8 cellular contexts compared by ENCODE assay signal in genomic region chr1:13749543-13750307, GRCh38. TPM values are rescaled to one million over a fixed set of nuclear protein-coding genes. Genes with fewer than 3 reads are reported as not detected.
DNase-seq lines count a peak whose midpoint lies in the region; ATAC-seq and TF ChIP-seq lines count a peak whose summit lies in the region.

No MANE protein-coding gene starts in this region.

- TF ChIP-seq EP300 in SK-N-SH (IDR thresholded peaks at IDR 0.05; ENCODE audit: borderline replicate concordance in 1 of 2, low read depth in 1 of 2, low read length in 1 of 2), result no peak

- H2AFZ ChIP-seq in SK-N-SH (ENCODE audit: low read depth), result no peak overlapping the region

- no peaks in the 10 kb centered on the region for H3K9me2 ChIP-seq in SK-N-SH

- under 1% methylated on average over 25 of the region's 81 CpGs for WGBS in SK-N-SH (ENCODE audit: low lambda C conversion rate)

- H3K27me3 ChIP-seq in SK-N-SH (ENCODE audit: insufficient read depth) (no peaks in the 10 kb centered on the region), kidney epithelial cell (ENCODE audit: control insufficient read depth, insufficient read depth, low read length) (no peaks in the 10 kb centered on the region)

- peak overlapping the region; percentile 90 for H3K9ac ChIP-seq in SK-N-SH

- H3K27me3 Mint-ChIP-seq in brain, result peaks cover 6% of the 10 kb centered on the region

- CTCF ChIA-PET in SK-N-SH (lab: Yijun Ruan, JAX), result interaction anchor here (0.7 to 1.4 kb wide), 4 partner anchors 9 to 676 kb away, joined by 3 to 4 read pairs (median 4); no protein-coding TSS in a partner anchor

- peak overlapping the region; percentile 86 for H3K4me2 ChIP-seq in SK-N-SH

- peak overlapping the region; percentile 89 to 98 for H3K4me3 ChIP-seq in SK-N-SH (ENCODE audit: low read depth in 2 of 2, low read length in 1 of 2)
- peak overlapping the region; percentile 90 for H3K4me3 ChIP-seq in kidney epithelial cell (ENCODE audit: low read depth, low read length)

- peak overlapping the region; percentile 94 to 100 (median 99) for H3K4me3 Mint-ChIP-seq in brain

- H3K36me3 ChIP-seq in SK-N-SH (replicated peaks in 1 of 2; ENCODE audit: control insufficient read depth in 1 of 2, insufficient read depth in 2 of 2, low read length in 1 of 2) (peaks cover 0 to 5% of the 10 kb centered on the region in 2 experiments), kidney epithelial cell (ENCODE audit: control insufficient read depth, insufficient read depth, low read length) (no peaks in the 10 kb centered on the region)

- peak; percentile 18 for ATAC-seq in GM19025 (IDR thresholded peaks at IDR 0.05; ENCODE audit: low read depth, unreplicated experiment)
- peak; percentile 11 for ATAC-seq in HG03342 (IDR thresholded peaks at IDR 0.05; ENCODE audit: unreplicated experiment)

- H3F3A ChIP-seq in SK-N-SH (replicated peaks; ENCODE audit: insufficient read depth), result peaks cover 9% of the 10 kb centered on the region

- peaks cover 60% of the 10 kb centered on the region for H3K4me1 Mint-ChIP-seq in brain

- H3K36me3 Mint-ChIP-seq in brain, result peaks cover 11% of the 10 kb centered on the region

- H4K20me1 ChIP-seq in SK-N-SH (ENCODE audit: insufficient read depth), result peaks cover 47% of the 10 kb centered on the region

- TF ChIP-seq CTCF in SK-N-SH (IDR thresholded peaks at IDR 0.05) (no peak), brain (conservative IDR thresholded peaks at IDR 0.05) (no peak), kidney epithelial cell (IDR thresholded peaks at IDR 0.05; ENCODE audit: insufficient read depth, low read length, poor library complexity, severe bottlenecking) (no peak)

- H3K27ac Mint-ChIP-seq in brain, result peak overlapping the region; percentile 77 to 98 (median 97)

- no peak for TF ChIP-seq RAD21 in SK-N-SH (IDR thresholded peaks at IDR 0.05; ENCODE audit: low read length)

- POLR2A ChIA-PET in SK-N-SH (lab: Yijun Ruan, JAX), result interaction anchor here (1.1 to 1.4 kb wide), 2 partner anchors 20 to 49 kb away, joined by 3 to 4 read pairs; no protein-coding TSS in a partner anchor

- peak overlapping the region; percentile 70 to 80 for H3K27ac ChIP-seq in SK-N-SH (ENCODE audit: low read depth in 2 of 2, low read length in 1 of 2)

- peaks cover 16 to 20% of the 10 kb centered on the region in 2 experiments for H3K4me1 ChIP-seq in SK-N-SH (ENCODE audit: control insufficient read depth in 1 of 2, insufficient read depth in 2 of 2, low read depth in 1 of 2, low read length in 1 of 2)

- no peaks in the 10 kb centered on the region for H3K9me3 Mint-ChIP-seq in brain

- no peaks in the 10 kb centered on the region for H3K9me3 ChIP-seq in SK-N-SH

- peak; percentile 31 for DNase-seq in AG08395 (ENCODE audit: low spot score)
- no peak for DNase-seq in SK-N-SH
- no peak for DNase-seq in kidney epithelial cell (ENCODE audit: low read depth)
- peak; percentile 58 to 62 for DNase-seq in stimulated activated CD4-positive, alpha-beta T cell treated with anti-CD3 and anti-CD28 coated beads, Interleukin-2, amount 100 ng/mL, for 24 hours
- DNase-seq in NCI-H2029 (lab: John Stamatoyannopoulos, UW), result no peak

- peaks cover 52% of the 10 kb centered on the region for H3K79me2 ChIP-seq in SK-N-SH (ENCODE audit: insufficient read depth)

TF ChIP-seq in SK-N-SH, 30 proteins besides CTCF, POLR2A, EP300 and RAD21:
- no peak for TF ChIP-seq USF2 (IDR thresholded peaks at IDR 0.05; ENCODE audit: borderline replicate concordance, low read depth, low read length)
- TF ChIP-seq ZBTB33 (IDR thresholded peaks at IDR 0.05; ENCODE audit: borderline replicate concordance, low read depth), result no peak
- no peak for TF ChIP-seq TCF12 (IDR thresholded peaks at IDR 0.05)
- no peak for TF ChIP-seq POLR2AphosphoS5 (IDR thresholded peaks at IDR 0.05; ENCODE audit: low read depth, low read length)
- no peak for TF ChIP-seq RCOR1 (IDR thresholded peaks at IDR 0.05; ENCODE audit: low read length)
- no peak for TF ChIP-seq RFX5 (IDR thresholded peaks at IDR 0.05; ENCODE audit: low read length)
- TF ChIP-seq FOXM1 (IDR thresholded peaks at IDR 0.05; ENCODE audit: low read depth), result no peak
- no peak for TF ChIP-seq FOSL2 (IDR thresholded peaks at IDR 0.05; ENCODE audit: borderline replicate concordance, low read depth)
- TF ChIP-seq NRF1 (IDR thresholded peaks at IDR 0.05; ENCODE audit: low read depth, low read length), result no peak
- no peak for TF ChIP-seq YY1 (IDR thresholded peaks at IDR 0.05; ENCODE audit: low read depth)
- no peak for TF ChIP-seq EZH2phosphoT487 (IDR thresholded peaks at IDR 0.05; ENCODE audit: borderline replicate concordance, low read depth)
- TF ChIP-seq USF1 (IDR thresholded peaks at IDR 0.05; ENCODE audit: borderline replicate concordance, low read depth), result no peak
- TF ChIP-seq TAF1 (IDR thresholded peaks at IDR 0.05; ENCODE audit: borderline replicate concordance, low read depth, low read length), result no peak
- no peak for TF ChIP-seq GATA2 (CRISPR knock-in tag; IDR thresholded peaks at IDR 0.05)
- no peak for TF ChIP-seq MEF2A (IDR thresholded peaks at IDR 0.05; ENCODE audit: borderline replicate concordance, low read depth)
- no peak for TF ChIP-seq SIN3A (IDR thresholded peaks at IDR 0.05; ENCODE audit: borderline replicate concordance, low read depth, low read length)
TF ChIP-seq in SK-N-SH: peak in this region for 0.

RNA-seq across cellular contexts. Expression of gene PRDM2, which starts 49.7 kb away (rescaled TPM):
- polyA plus RNA-seq in SK-N-SH (2012; rRNA removed) (7.2 and 7.4 TPM in 2 replicates), brain (ENCODE audit: insufficient read depth, low read depth, low replicate concordance) (30.0 TPM)
- 6.5 and 6.7 TPM in 2 replicates for polyA plus RNA-seq in SK-N-SH (2012; cell fraction: cytosol; rRNA removed)
- 27.2 and 29.4 TPM in 2 replicates for polyA plus RNA-seq in SK-N-SH (2012; cell fraction: nucleus; rRNA removed)
- total RNA-seq in kidney epithelial cell, result 13.9 and 15.0 TPM in 2 replicates

Comparison
In these comparisons a context has a peak if more than half of its experiments do, and no peak if none do; other contexts are left out.
1. DNase-seq: peak in AG08395 (single experiment) and stimulated activated CD4-positive, alpha-beta T cell treated with anti-CD3 and anti-CD28 coated beads, Interleukin-2, amount 100 ng/mL, for 24 hours (2 of 2); none in SK-N-SH (single experiment), kidney epithelial cell (single experiment) and NCI-H2029 (single experiment).